In the genomic region with DNA sequence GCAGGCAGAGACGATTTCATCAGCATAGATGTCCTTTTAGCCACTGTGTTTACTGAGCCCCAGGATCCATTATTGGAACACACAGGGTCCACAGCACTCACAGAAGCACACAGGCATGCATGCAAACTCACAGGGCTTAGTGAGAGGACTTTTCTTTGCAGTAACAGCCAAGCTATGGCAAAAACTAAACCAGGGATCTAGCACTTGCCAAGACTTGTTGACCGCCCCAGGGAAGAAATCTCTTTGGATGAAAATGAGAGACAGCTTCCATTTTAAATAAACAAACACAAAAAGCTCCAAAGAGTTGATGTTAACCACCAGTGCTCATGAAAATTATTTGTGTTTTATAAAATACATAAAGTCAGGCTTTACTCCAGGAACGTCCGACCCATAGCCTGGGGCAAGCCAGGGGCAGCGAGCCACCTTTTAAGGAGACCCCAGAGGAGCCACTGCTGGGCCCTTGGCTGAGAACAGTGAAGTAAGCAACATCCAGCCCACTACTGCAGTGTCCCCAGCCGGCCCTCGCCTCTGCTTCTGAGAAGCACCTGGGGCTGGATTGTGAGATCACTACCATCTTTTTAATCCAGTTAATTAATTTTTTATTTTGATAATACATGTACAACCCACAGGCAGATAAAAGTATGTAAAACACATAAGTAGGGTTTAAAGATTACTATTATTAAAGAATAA, we compare ENCODE assay signal across 12 cellular contexts. TPM values are rescaled to one million over a fixed set of nuclear protein-coding genes. Genes with fewer than 3 reads are reported as not detected.
DNase-seq lines count a peak whose midpoint lies in the region; ATAC-seq and TF ChIP-seq lines count a peak whose summit lies in the region.
"Had no signal": no experiment of that assay in that cellular context is flagged by ENCODE, and none has a peak within 500 bp of the region (broad histone marks: within the 10 kb centered on the region; RNA-seq: fewer than 3 reads in every experiment).

No MANE protein-coding gene starts in this region.

- H3K23ac ChIP-seq in mesenchymal stem cell (ENCODE audit: low read length in 2 of 2) = no peak overlapping the region

- H3K18ac ChIP-seq in mesenchymal stem cell (ENCODE audit: low read depth in 1 of 2, low read length in 2 of 2) = no peak overlapping the region

- peaks cover 7% of the 10 kb centered on the region for H3K4me1 ChIP-seq in CD8-positive, alpha-beta T cell (ENCODE audit: insufficient read depth, low read length)
- H3K4me1 ChIP-seq in Karpas-422 (ENCODE audit: low read length) (peaks cover 43% of the 10 kb centered on the region), osteoblast (ENCODE audit: insufficient read depth, low read length) (peaks cover 15% of the 10 kb centered on the region), mesenchymal stem cell (ENCODE audit: control insufficient read depth, insufficient read depth, low read depth, low read length) (no peaks in the 10 kb centered on the region)

- no peaks in the 10 kb centered on the region for H3K27me3 Mint-ChIP-seq in CD8-positive, alpha-beta T cell (ENCODE audit: low read depth)

- H4K20me1 ChIP-seq in Karpas-422 (ENCODE audit: insufficient read depth, low read depth, low read length) (no peaks in the 10 kb centered on the region), osteoblast (ENCODE audit: insufficient read depth, low read length) (peaks cover 7% of the 10 kb centered on the region)

- H3K4ac ChIP-seq in mesenchymal stem cell (ENCODE audit: low read depth in 1 of 2, low read length in 2 of 2) = no peak overlapping the region

- DNase-seq in CD8-positive, alpha-beta T cell = no peak
- no peak for DNase-seq in Karpas-422
- no peak for DNase-seq in osteoblast (ENCODE audit: insufficient read length, low spot score, missing footprints)
- DNase-seq in mesenchymal stem cell = no peak
- DNase-seq in NCI-H2227 (lab: John Stamatoyannopoulos, UW; ENCODE audit: unreplicated experiment) = no peak
- no peak for DNase-seq in hippocampal formation (lab: John Stamatoyannopoulos, UW)
- DNase-seq: activated CD4-positive, alpha-beta T cell treated with anti-CD3 and anti-CD28 coated beads for 48 hours; islet precursor cell; stimulated activated CD4-positive, alpha-beta T cell treated with anti-CD3 and anti-CD28 coated beads, Interleukin-12 subunit alpha, Interleukin-12 subunit beta, amount 100 ng/mL, for 4 hours; T-helper 9 cell had no signal

- H2BK5ac ChIP-seq in mesenchymal stem cell (ENCODE audit: low read depth, low read length, poor library complexity, severe bottlenecking) = no peak overlapping the region

- H2AFZ ChIP-seq in Karpas-422 (ENCODE audit: low read length) (no peak overlapping the region), osteoblast (ENCODE audit: low read length) (no peak overlapping the region), mesenchymal stem cell (ENCODE audit: low read depth, low read length) (no peak overlapping the region)

- H3K4me2 ChIP-seq in Karpas-422 (ENCODE audit: low read depth, low read length, poor library complexity, severe bottlenecking) = peak overlapping the region; percentile 82
- no peak overlapping the region for H3K4me2 ChIP-seq in osteoblast (ENCODE audit: insufficient read depth, low read length)
- H3K4me2 ChIP-seq in mesenchymal stem cell (ENCODE audit: low read length, poor library complexity, severe bottlenecking) = no peak overlapping the region

- no peaks in the 10 kb centered on the region for H3K9me3 ChIP-seq in CD8-positive, alpha-beta T cell (ENCODE audit: low read length)
- H3K9me3 ChIP-seq in Karpas-422 (ENCODE audit: low read length) (no peaks in the 10 kb centered on the region), osteoblast (ENCODE audit: low read depth, low read length) (no peaks in the 10 kb centered on the region), mesenchymal stem cell (ENCODE audit: control insufficient read depth, low read length) (no peaks in the 10 kb centered on the region)

- H3K9me2 ChIP-seq in Karpas-422 (replicated peaks; ENCODE audit: insufficient read depth, low read length) = no peaks in the 10 kb centered on the region

- no peaks in the 10 kb centered on the region for H3K27me3 ChIP-seq in CD8-positive, alpha-beta T cell (ENCODE audit: insufficient read depth, low read length)
- H3K27me3 ChIP-seq in Karpas-422 (ENCODE audit: low read length) = no peaks in the 10 kb centered on the region
- no peaks in the 10 kb centered on the region for H3K27me3 ChIP-seq in osteoblast (ENCODE audit: insufficient read depth, low read length)
- H3K27me3 ChIP-seq in mesenchymal stem cell (ENCODE audit: control insufficient read depth in 1 of 2, insufficient read depth in 1 of 2, low read length in 2 of 2) = no peaks in the 10 kb centered on the region

- H3K27ac Mint-ChIP-seq in CD8-positive, alpha-beta T cell = peak overlapping the region; percentile 32

- H3K36me3 ChIP-seq in CD8-positive, alpha-beta T cell (ENCODE audit: insufficient read depth, low read length) = peaks cover 42% of the 10 kb centered on the region
- H3K36me3 ChIP-seq in Karpas-422 (ENCODE audit: insufficient read depth, low read length) = peaks cover 19% of the 10 kb centered on the region
- peaks cover 71% of the 10 kb centered on the region for H3K36me3 ChIP-seq in osteoblast (ENCODE audit: insufficient read depth, low read length)
- H3K36me3 ChIP-seq in mesenchymal stem cell (ENCODE audit: control insufficient read depth in 1 of 2, insufficient read depth in 2 of 2, low read depth in 1 of 2, low read length in 2 of 2) = peaks cover 14 to 35% of the 10 kb centered on the region in 2 experiments

- H3K4me1 Mint-ChIP-seq in CD8-positive, alpha-beta T cell (ENCODE audit: low read depth) = peaks cover 32% of the 10 kb centered on the region

- peaks cover 79% of the 10 kb centered on the region for H3K36me3 Mint-ChIP-seq in CD8-positive, alpha-beta T cell

- H3K79me1 ChIP-seq in mesenchymal stem cell (replicated peaks; ENCODE audit: low read length, poor library complexity, severe bottlenecking) = peaks cover 2% of the 10 kb centered on the region

- H3K27ac ChIP-seq in CD8-positive, alpha-beta T cell (ENCODE audit: low read depth, low read length) = no peak overlapping the region
- peak overlapping the region; percentile 99 for H3K27ac ChIP-seq in Karpas-422 (ENCODE audit: low read length)
- peak overlapping the region; percentile 3 for H3K27ac ChIP-seq in cingulate gyrus (ENCODE audit: low read depth, low read length)
- peak overlapping the region; percentile 19 for H3K27ac ChIP-seq in osteoblast (ENCODE audit: low read depth, low read length)
- H3K27ac ChIP-seq in mesenchymal stem cell (ENCODE audit: low read length, poor library complexity, severe bottlenecking) = no peak overlapping the region

- no peak overlapping the region for H4K91ac ChIP-seq in mesenchymal stem cell (ENCODE audit: low read length)

- H3K79me2 ChIP-seq in Karpas-422 (ENCODE audit: low read length) (peaks cover 14% of the 10 kb centered on the region), osteoblast (ENCODE audit: insufficient read depth, low read length) (peaks cover 33% of the 10 kb centered on the region)

- intact Hi-C loops in CD8-positive, alpha-beta T cell (cut with DNase I, micrococcal nuclease) = no loop called here

- WGBS in mesenchymal stem cell = 93% methylated on average over 4 of the region's 7 CpGs

- H2AK5ac ChIP-seq in mesenchymal stem cell (ENCODE audit: low read length, severe bottlenecking) = no peak overlapping the region

- H3K9me3 Mint-ChIP-seq in CD8-positive, alpha-beta T cell = no peaks in the 10 kb centered on the region

- no peak overlapping the region for H2BK12ac ChIP-seq in mesenchymal stem cell (ENCODE audit: low read length in 2 of 2)

- CTCF ChIA-PET in CD8-positive, alpha-beta T cell (lab: Charles Lee) = interaction anchor here (1.2 kb wide), 2 partner anchors 10 to 31 kb away, joined by 3 read pairs; no protein-coding TSS in a partner anchor

- POLR2A ChIA-PET in CD8-positive, alpha-beta T cell (lab: Charles Lee) = no interaction called here

- ATAC-seq in CD8-positive, alpha-beta T cell = no peak
- ATAC-seq in HG03460 (IDR thresholded peaks at IDR 0.05; ENCODE audit: unreplicated experiment) = no peak

- H3K4me3 Mint-ChIP-seq in CD8-positive, alpha-beta T cell = no peak overlapping the region

- TF ChIP-seq CTCF in CD8-positive, alpha-beta T cell (IDR thresholded peaks at IDR 0.05) = no peak
- no peak for TF ChIP-seq CTCF in osteoblast (IDR thresholded peaks at IDR 0.05; ENCODE audit: extremely low read depth, low read depth, low read length)

- H3K14ac ChIP-seq in mesenchymal stem cell (ENCODE audit: low read length in 2 of 2) = no peak overlapping the region

- H2BK15ac ChIP-seq in mesenchymal stem cell (ENCODE audit: low read depth, poor library complexity, severe bottlenecking) = no peak overlapping the region

- H4K8ac ChIP-seq in mesenchymal stem cell (ENCODE audit: low read length) = no peak overlapping the region

- H3K4me3 ChIP-seq in CD8-positive, alpha-beta T cell (ENCODE audit: low read depth, low read length) = no peak overlapping the region
- H3K4me3 ChIP-seq in Karpas-422 (ENCODE audit: low read length) (peak overlapping the region; percentile 58), osteoblast (ENCODE audit: insufficient read depth, low read length) (no peak overlapping the region), mesenchymal stem cell (ENCODE audit: insufficient read depth in 1 of 2, low read depth in 1 of 2, low read length in 2 of 2) (no peak overlapping the region)

- H2BK120ac ChIP-seq in mesenchymal stem cell (ENCODE audit: low read depth, low read length) = no peak overlapping the region

- peak overlapping the region; percentile 69 for H3K9ac ChIP-seq in Karpas-422 (ENCODE audit: low read length)
- no peak overlapping the region for H3K9ac ChIP-seq in mesenchymal stem cell (ENCODE audit: low read length)

RNA-seq across cellular contexts. Expression of gene TFIP11, which starts 22.0 kb away (rescaled TPM):
- 100 to 1,000 TPM; 138 to 142 TPM for total RNA-seq in CD8-positive, alpha-beta T cell
- 39.4 and 46.0 TPM in 2 replicates for total RNA-seq in Karpas-422 (2014; rRNA removed; shearing (Covaris generic); ENCODE audit: low replicate concordance)
- total RNA-seq in osteoblast = 34.7 and 41.0 TPM in 2 replicates
- polyA plus RNA-seq in mesenchymal stem cell (2013, experiment 1 of 2) = 17.0 TPM
- polyA plus RNA-seq in mesenchymal stem cell (2013, experiment 2 of 2) = 20.7 TPM

RNA-seq across cellular contexts. Expression of gene SRRD, which starts 50.6 kb away (rescaled TPM):
- total RNA-seq in CD8-positive, alpha-beta T cell = 10 to 100 TPM; 22.1 to 24.1 TPM
- 13.8 and 43.5 TPM in 2 replicates for total RNA-seq in Karpas-422 (2014; rRNA removed; shearing (Covaris generic); ENCODE audit: low replicate concordance)
- total RNA-seq in osteoblast = 9.7 and 11.2 TPM in 2 replicates
- polyA plus RNA-seq in mesenchymal stem cell (2013, experiment 1 of 2) = 8.4 TPM
- 9.2 TPM for polyA plus RNA-seq in mesenchymal stem cell (2013, experiment 2 of 2)

RNA-seq across cellular contexts. Expression of gene HPS4, which starts 50.7 kb away (rescaled TPM):
- total RNA-seq in CD8-positive, alpha-beta T cell = 10 to 100 TPM; 67.0 to 71.0 TPM
- 42.1 and 46.1 TPM in 2 replicates for total RNA-seq in Karpas-422 (2014; rRNA removed; shearing (Covaris generic); ENCODE audit: low replicate concordance)
- 47.4 and 47.7 TPM in 2 replicates for total RNA-seq in osteoblast
- polyA plus RNA-seq in mesenchymal stem cell (2013, experiment 1 of 2) = 16.9 TPM
- polyA plus RNA-seq in mesenchymal stem cell (2013, experiment 2 of 2) = 17.1 TPM

RNA-seq across cellular contexts. Expression of gene TPST2, which starts 55.6 kb away (rescaled TPM):
- 10 to 100 TPM; 24.3 to 26.3 TPM for total RNA-seq in CD8-positive, alpha-beta T cell
- 52.9 and 61.4 TPM in 2 replicates for total RNA-seq in Karpas-422 (2014; rRNA removed; shearing (Covaris generic); ENCODE audit: low replicate concordance)
- total RNA-seq in osteoblast = 98.4 and 100 TPM in 2 replicates
- polyA plus RNA-seq in mesenchymal stem cell (2013, experiment 1 of 2) = 15.3 TPM
- polyA plus RNA-seq in mesenchymal stem cell (2013, experiment 2 of 2) = 16.3 TPM

Comparison
In these comparisons a context has a peak if more than half of its experiments do, and no peak if none do; other contexts are left out.
1. H3K27ac ChIP-seq: peak in Karpas-422 (single experiment), cingulate gyrus (single experiment) and osteoblast (single experiment); none in CD8-positive, alpha-beta T cell (single experiment) and mesenchymal stem cell (single experiment).